Comparison of ENCODE assay signal across 22 cellular contexts in the genomic region with DNA sequence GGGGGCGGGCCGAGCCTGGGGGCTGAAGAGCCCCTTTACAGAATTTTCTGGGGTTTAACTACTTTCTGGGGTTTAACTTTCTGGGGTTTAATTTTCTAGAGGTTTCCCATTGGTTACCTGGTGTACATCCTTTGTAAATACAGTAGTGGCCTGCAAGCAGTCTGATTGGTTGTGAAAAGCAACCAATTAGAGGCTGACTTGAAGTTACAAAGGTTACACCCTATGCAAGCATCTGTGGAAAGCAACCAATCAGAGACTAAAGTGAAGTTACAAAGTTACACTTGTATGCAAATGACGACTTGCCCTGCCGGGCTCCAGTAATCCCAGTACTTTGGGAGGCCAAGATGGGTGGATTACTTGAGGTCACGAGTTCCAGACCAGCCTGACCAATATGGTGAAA.
"Had no signal": no experiment of that assay in that cellular context is flagged by ENCODE, and none has a peak within 500 bp of the region (broad histone marks: within the 10 kb centered on the region; RNA-seq: fewer than 3 reads in every experiment).

No MANE protein-coding gene starts in this region.

- H3K4me2 ChIP-seq: hepatocyte had no signal

- H3K27ac ChIP-seq: ascending aorta, brain microvascular endothelial cell, hepatocyte, left ventricle myocardium inferior, neutrophil, ovary, psoas muscle, right atrium auricular region, stomach, vagina had no signal

- H3K4me1 ChIP-seq: ascending aorta, vagina had no signal

- H3K4me3 ChIP-seq: ascending aorta, hepatocyte, left ventricle myocardium inferior, ovary, psoas muscle, right atrium auricular region, stomach, vagina had no signal

- H3K9me3 ChIP-seq: ascending aorta, left ventricle myocardium inferior, neutrophil, ovary, psoas muscle, right atrium auricular region, stomach, vagina had no signal

- H3K27me3 ChIP-seq: ascending aorta, brain microvascular endothelial cell, hepatocyte, neutrophil, ovary, right atrium auricular region, stomach, vagina had no signal

- DNase-seq: activated CD4-positive, alpha-beta T cell treated with anti-CD3 and anti-CD28 coated beads, Interleukin-2, amount 10 ng/mL, durations not matched to agents 7 days and 5 days; activated CD8-positive, alpha-beta memory T cell treated with anti-CD3 and anti-CD28 coated beads, Interleukin-2, amount 10 ng/mL, durations not matched to agents 7 days and 5 days; activated CD8-positive, alpha-beta T cell treated with anti-CD3 and anti-CD28 coated beads for 36 hours; activated gamma-delta T cell; activated T-cell treated with anti-CD3 and anti-CD28 coated beads for 4 hours; brain microvascular endothelial cell; caudate nucleus; dermis blood vessel endothelial cell; effector CD8-positive, alpha-beta T cell; glutamatergic neuron; left ventricle myocardium inferior; midbrain; ovary; psoas muscle; stimulated activated CD4-positive, alpha-beta T cell treated with anti-CD3 and anti-CD28 coated beads, Interleukin-4, amount 100 ng/mL, for 4 hours; stomach had no signal

- H2AFZ ChIP-seq: hepatocyte had no signal

- H3K36me3 ChIP-seq: ovary had no signal

- FAIRE-seq: frontal cortex had no signal
